Comparison of ENCODE assay signal across 13 cellular contexts in genomic region chr5:150144876-150145275, GRCh38. TPM values are rescaled to one million over a fixed set of nuclear protein-coding genes. Genes with fewer than 3 reads are reported as not detected.
DNase-seq lines count a peak whose midpoint lies in the region; ATAC-seq, FAIRE-seq and TF ChIP-seq lines count a peak whose summit lies in the region.
"Had no signal": no experiment of that assay in that cellular context is flagged by ENCODE, and none has a peak within 500 bp of the region (broad histone marks: within the 10 kb centered on the region; RNA-seq: fewer than 3 reads in every experiment).

No MANE protein-coding gene starts in this region.

- H3K56ac ChIP-seq in IMR-90 (ENCODE audit: extremely low read depth, insufficient read depth, low read length), result peak overlapping the region; percentile 71

- no peaks in the 10 kb centered on the region for H3K9me3 Mint-ChIP-seq in astrocyte (ENCODE audit: unreplicated experiment)
- no peaks in the 10 kb centered on the region for H3K9me3 Mint-ChIP-seq in activated naive CD4-positive, alpha-beta T cell treated with anti-CD3 and anti-CD28 coated beads for 36 hours

- H3K27ac ChIP-seq in IMR-90 (ENCODE audit: insufficient read depth, low read length) (peak overlapping the region; percentile 98), astrocyte (ENCODE audit: low read depth, low read length) (peak overlapping the region; percentile 99), mesodermal cell (ENCODE audit: low read depth, low read length, severe bottlenecking) (peak overlapping the region; percentile 99), thoracic aorta (peak overlapping the region; percentile 97)
- H3K27ac ChIP-seq: foreskin keratinocyte, VCaP had no signal

- FAIRE-seq in astrocyte (lab: Jason Lieb, UNC), result no peak

- H3K79me1 ChIP-seq in IMR-90 (ENCODE audit: low read depth in 1 of 2, low read length in 2 of 2), result peaks cover 16 to 80% of the 10 kb centered on the region in 2 experiments

- peak overlapping the region; percentile 75 for H3K9ac ChIP-seq in IMR-90 (ENCODE audit: low read depth, low read length)
- peak overlapping the region; percentile 84 for H3K9ac ChIP-seq in astrocyte (ENCODE audit: low read length)

- H3K4me1 Mint-ChIP-seq in astrocyte (ENCODE audit: low read depth, unreplicated experiment), result peaks cover 53% of the 10 kb centered on the region
- H3K4me1 Mint-ChIP-seq in activated naive CD4-positive, alpha-beta T cell treated with anti-CD3 and anti-CD28 coated beads for 36 hours (ENCODE audit: low read depth), result no peaks in the 10 kb centered on the region

- H3K9me1 ChIP-seq in IMR-90 (ENCODE audit: insufficient read depth, low read length), result peaks cover 35% of the 10 kb centered on the region

- peak; percentile 25; the same call in 1 of the 2 replicates for TF ChIP-seq POLR2A in IMR-90 (IDR thresholded peaks at IDR 0.05; ENCODE audit: low read depth, low read length)

- peak overlapping the region; percentile 24 for H3K4me3 Mint-ChIP-seq in astrocyte (ENCODE audit: unreplicated experiment)
- no peak overlapping the region for H3K4me3 Mint-ChIP-seq in activated naive CD4-positive, alpha-beta T cell treated with anti-CD3 and anti-CD28 coated beads for 36 hours

- H3K27me3 ChIP-seq in IMR-90 (ENCODE audit: control insufficient read depth, insufficient read depth, low read length), result no peaks in the 10 kb centered on the region
- H3K27me3 ChIP-seq in astrocyte (ENCODE audit: insufficient read depth, low read length), result no peaks in the 10 kb centered on the region
- no peaks in the 10 kb centered on the region for H3K27me3 ChIP-seq in thoracic aorta (replicated peaks; ENCODE audit: insufficient read depth)
- H3K27me3 ChIP-seq: foreskin keratinocyte, MG63 had no signal

- dilution Hi-C loops in IMR-90 (cut with HindIII; ENCODE audit: low sequenced_read_pairs, unreplicated experiment), result no loop called here

- no peaks in the 10 kb centered on the region for H3K9me3 ChIP-seq in IMR-90 (ENCODE audit: control insufficient read depth, insufficient read depth, low read length)
- no peaks in the 10 kb centered on the region for H3K9me3 ChIP-seq in astrocyte (ENCODE audit: insufficient read depth, low read depth, low read length)
- no peaks in the 10 kb centered on the region for H3K9me3 ChIP-seq in mesodermal cell (ENCODE audit: control insufficient read depth, low read length)
- no peaks in the 10 kb centered on the region for H3K9me3 ChIP-seq in thoracic aorta
- H3K9me3 ChIP-seq: MG63 had no signal

- peak overlapping the region; percentile 98 to 100 for H4K8ac ChIP-seq in IMR-90 (ENCODE audit: low read depth in 2 of 2, low read length in 2 of 2)

- TF ChIP-seq CTCF in IMR-90 (conservative IDR thresholded peaks at IDR 0.05; ENCODE audit: low read depth, low read length) (no peak), astrocyte (IDR thresholded peaks at IDR 0.05; ENCODE audit: insufficient read depth, low read depth, low read length) (no peak), thoracic aorta (IDR thresholded peaks at IDR 0.05) (no peak)

- peak overlapping the region; percentile 98 for H2BK5ac ChIP-seq in IMR-90 (ENCODE audit: low read depth, low read length, poor library complexity, severe bottlenecking)

- peak overlapping the region; percentile 83 for H3K23ac ChIP-seq in IMR-90 (ENCODE audit: low read depth, low read length)

- peak overlapping the region; percentile 8 for H2AK9ac ChIP-seq in IMR-90 (replicated peaks; ENCODE audit: low read depth, low read length, poor library complexity)

- H2AFZ ChIP-seq in IMR-90 (replicated peaks; ENCODE audit: low read length, poor library complexity), result no peak overlapping the region
- H2AFZ ChIP-seq in astrocyte (ENCODE audit: low read depth, low read length), result no peak overlapping the region

- H2BK120ac ChIP-seq in IMR-90 (ENCODE audit: low read depth, low read length), result peak overlapping the region; percentile 100

- H3K4me1 ChIP-seq in IMR-90 (ENCODE audit: control insufficient read depth, insufficient read depth, low read length), result peaks cover 61% of the 10 kb centered on the region
- peaks cover 62% of the 10 kb centered on the region for H3K4me1 ChIP-seq in astrocyte (ENCODE audit: insufficient read depth, low read length)
- H3K4me1 ChIP-seq in mesodermal cell (ENCODE audit: control insufficient read depth, insufficient read depth, low read length, poor library complexity, severe bottlenecking), result peaks cover 78% of the 10 kb centered on the region
- peaks cover 85 to 100% of the 10 kb centered on the region in 2 donors for H3K4me1 ChIP-seq in thoracic aorta (ENCODE audit: control insufficient read depth in 1 of 2, low read depth in 2 of 2)
- H3K4me1 ChIP-seq: foreskin keratinocyte had no signal

- H3K36me3 ChIP-seq in IMR-90 (ENCODE audit: control insufficient read depth, insufficient read depth, low read length), result peaks cover 31% of the 10 kb centered on the region
- peaks cover 4% of the 10 kb centered on the region for H3K36me3 ChIP-seq in astrocyte (ENCODE audit: insufficient read depth, low read length)
- peaks cover 22% of the 10 kb centered on the region for H3K36me3 ChIP-seq in mesodermal cell (ENCODE audit: control insufficient read depth, insufficient read depth, low read length)
- H3K36me3 ChIP-seq in thoracic aorta, result peaks cover 3% of the 10 kb centered on the region

- H3K4me3 ChIP-seq in IMR-90 (ENCODE audit: insufficient read depth, low read depth, low read length) (no peak overlapping the region), astrocyte (ENCODE audit: insufficient read depth, low read depth, low read length) (no peak overlapping the region), mesodermal cell (ENCODE audit: extremely low read depth, insufficient read depth, low read length, poor library complexity, severe bottlenecking) (no peak overlapping the region), thoracic aorta (peak overlapping the region; percentile 35)
- H3K4me3 ChIP-seq: MG63 had no signal

- peak overlapping the region; percentile 67 for H2BK20ac ChIP-seq in IMR-90 (ENCODE audit: low read depth, low read length)

- peaks cover 20% of the 10 kb centered on the region; the same call in 1 of the 2 replicates for H4K20me1 ChIP-seq in IMR-90 (ENCODE audit: insufficient read depth, low read length)
- H4K20me1 ChIP-seq in astrocyte (ENCODE audit: insufficient read depth, low read length), result peaks cover 4% of the 10 kb centered on the region

- H3K4ac ChIP-seq in IMR-90 (ENCODE audit: low read depth, low read length), result peak overlapping the region; percentile 100

- DNase-seq in IMR-90, result peak; percentile 21
- DNase-seq in astrocyte (ENCODE audit: low read depth), result no peak
- no peak for DNase-seq in thoracic aorta (ENCODE audit: low spot score)
- no peak for DNase-seq in NCI-H2171 (lab: John Stamatoyannopoulos, UW)
- DNase-seq in activated naive CD4-positive, alpha-beta T cell treated with anti-CD3 and anti-CD28 coated beads for 36 hours, result no peak
- DNase-seq: activated T-cell treated with anti-CD3 and anti-CD28 coated beads, Interleukin-2, amount 50 U/mL, for 48 hours; foreskin keratinocyte; MG63; NCI-H226 had no signal

- TF ChIP-seq RAD21 in IMR-90 (IDR thresholded peaks at IDR 0.05; ENCODE audit: low read length), result no peak

- CTCF ChIA-PET in IMR-90 (lab: Yijun Ruan, JAX), result interaction anchor here (0.8 to 1.4 kb wide), 2 partner anchors 17 to 23 kb away, joined by 3 read pairs; no protein-coding TSS in a partner anchor
- CTCF ChIA-PET in activated naive CD4-positive, alpha-beta T cell treated with anti-CD3 and anti-CD28 coated beads for 36 hours (lab: Charles Lee), result no interaction called here

- H4K91ac ChIP-seq in IMR-90 (ENCODE audit: insufficient read depth, low read depth, low read length), result peak overlapping the region; percentile 99

- H3K14ac ChIP-seq in IMR-90 (replicated peaks; ENCODE audit: low read depth, low read length), result peak overlapping the region; percentile 98

- H4K5ac ChIP-seq in IMR-90 (ENCODE audit: low read depth, low read length), result peak overlapping the region; percentile 91

- H3K79me2 ChIP-seq in astrocyte (ENCODE audit: insufficient read depth, low read length), result peaks cover 72% of the 10 kb centered on the region

- peaks cover 13% of the 10 kb centered on the region for H3K36me3 Mint-ChIP-seq in astrocyte (ENCODE audit: low read depth, unreplicated experiment)
- no peaks in the 10 kb centered on the region for H3K36me3 Mint-ChIP-seq in activated naive CD4-positive, alpha-beta T cell treated with anti-CD3 and anti-CD28 coated beads for 36 hours (ENCODE audit: low read depth)

- peak overlapping the region; percentile 59 for H3K4me2 ChIP-seq in IMR-90 (ENCODE audit: low read depth, low read length)
- no peak overlapping the region for H3K4me2 ChIP-seq in astrocyte (ENCODE audit: low read length)

- H3K27me3 Mint-ChIP-seq in astrocyte (ENCODE audit: low read depth, unreplicated experiment), result no peaks in the 10 kb centered on the region
- no peaks in the 10 kb centered on the region for H3K27me3 Mint-ChIP-seq in activated naive CD4-positive, alpha-beta T cell treated with anti-CD3 and anti-CD28 coated beads for 36 hours (ENCODE audit: low read depth)

- in situ Hi-C loops in IMR-90 (cut with MboI; ENCODE audit: low sequenced_read_pairs), result no loop called here

- H3K27ac Mint-ChIP-seq in astrocyte (ENCODE audit: unreplicated experiment), result peak overlapping the region; percentile 98
- no peak overlapping the region for H3K27ac Mint-ChIP-seq in activated naive CD4-positive, alpha-beta T cell treated with anti-CD3 and anti-CD28 coated beads for 36 hours

- no TSS peak for BruUV-seq in IMR-90 (replicated peaks; lab: Mats Ljungman, UMichigan)

- H2AK5ac ChIP-seq in IMR-90 (ENCODE audit: low read depth, low read length), result peak overlapping the region; percentile 99

- H2BK15ac ChIP-seq in IMR-90 (ENCODE audit: low read depth, low read length), result peak overlapping the region; percentile 64; the same call in 1 of the 3 replicates

- POLR2A ChIA-PET in IMR-90 (lab: Charles Lee; ENCODE audit: unreplicated experiment), result interaction anchor here (0.9 kb wide), 1 partner anchor 11 kb away, joined by 10 read pairs; the partner anchor contains the start of gene PDGFRB

- ATAC-seq in IMR-90 (ENCODE audit: low read depth) (no peak), thoracic aorta (ENCODE audit: insufficient number of reproducible peaks, low FRiP score, low read depth) (no peak), GM19397 (IDR thresholded peaks at IDR 0.05; ENCODE audit: unreplicated experiment) (no peak)
- ATAC-seq: foreskin keratinocyte had no signal

- intact Hi-C loops in IMR-90 (cut with micrococcal nuclease), result no loop called here
- intact Hi-C loops in activated naive CD4-positive, alpha-beta T cell treated with anti-CD3 and anti-CD28 coated beads for 36 hours (cut with micrococcal nuclease), result no loop called here

- WGBS in IMR-90 (ENCODE audit: extremely low coverage in 2 of 2, insufficient read length in 1 of 2), 2 experiments, result 14% methylated on average over 1 of the region's 4 CpGs; no CpG with 5 or more reads in 1 of the 2 experiments
- 25 to 45% methylated on average over 1 to 3 of the region's 4 CpGs for WGBS in mesodermal cell (ENCODE audit: insufficient coverage in 2 of 2), 2 experiments

- H3K18ac ChIP-seq in IMR-90 (ENCODE audit: low read depth, low read length), result peak overlapping the region; percentile 96

RNA-seq across cellular contexts. Expression of gene PDGFRB, which starts 10.8 kb away (rescaled TPM):
- 81.9 and 108 TPM in 2 replicates for total RNA-seq in IMR-90 (2012; rRNA removed)
- 122 and 124 TPM in 2 replicates for polyA plus RNA-seq in IMR-90 (2012; rRNA removed)
- 69.9 and 116 TPM in 2 replicates for polyA plus RNA-seq in IMR-90 (2012; cell fraction: cytosol; rRNA removed)
- polyA plus RNA-seq in IMR-90 (2012; cell fraction: nucleus; rRNA removed; ENCODE audit: low replicate concordance), result 238 and 330 TPM in 2 replicates
- total RNA-seq in astrocyte, result 78.8 and 96.6 TPM in 2 replicates
- 95.2 TPM for polyA plus RNA-seq in mesodermal cell (2013, experiment 1 of 2)
- 84.5 TPM for polyA plus RNA-seq in mesodermal cell (2013, experiment 2 of 2)
- 100 to 1,000 TPM; 362 to 421 TPM for total RNA-seq in thoracic aorta
- 1 to 10 TPM in 1 of 2 experiments, under 1 TPM in 1; 0.14 to 1.0 TPM for total RNA-seq in activated naive CD4-positive, alpha-beta T cell treated with anti-CD3 and anti-CD28 coated beads for 36 hours
- total RNA-seq: foreskin keratinocyte had no signal
- polyA plus RNA-seq: foreskin keratinocyte had no signal

RNA-seq across cellular contexts. Expression of gene CDX1, which starts 21.7 kb away (rescaled TPM):
- total RNA-seq in IMR-90 (2012; rRNA removed) (0.18 TPM in 1 of 2 replicates, not detected in the other), astrocyte (0.50 TPM in 1 of 2 replicates, not detected in the other), thoracic aorta (not detected)
- polyA plus RNA-seq in IMR-90 (2012; rRNA removed), result 0.22 and 0.24 TPM in 2 replicates
- 0.22 and 0.56 TPM in 2 replicates for polyA plus RNA-seq in IMR-90 (2012; cell fraction: cytosol; rRNA removed)
- 0.28 and 0.41 TPM in 2 replicates for polyA plus RNA-seq in IMR-90 (2012; cell fraction: nucleus; rRNA removed; ENCODE audit: low replicate concordance)
- 0.26 TPM for polyA plus RNA-seq in mesodermal cell (2013, experiment 1 of 2)
- polyA plus RNA-seq in mesodermal cell (2013, experiment 2 of 2), result 0.46 TPM
- total RNA-seq in activated naive CD4-positive, alpha-beta T cell treated with anti-CD3 and anti-CD28 coated beads for 36 hours, result not detected
- total RNA-seq: foreskin keratinocyte had no signal
- polyA plus RNA-seq: foreskin keratinocyte had no signal

RNA-seq across cellular contexts. Expression of gene SLC6A7, which starts 45.0 kb away (rescaled TPM):
- total RNA-seq in IMR-90 (2012; rRNA removed), result under 0.01 TPM in 1 of 2 replicates, not detected in the other
- not detected in 2 replicates for polyA plus RNA-seq in IMR-90 (2012; rRNA removed)
- 0.01 TPM in 1 of 2 replicates, not detected in the other for polyA plus RNA-seq in IMR-90 (2012; cell fraction: cytosol; rRNA removed)
- 0.08 and 0.16 TPM in 2 replicates for polyA plus RNA-seq in IMR-90 (2012; cell fraction: nucleus; rRNA removed; ENCODE audit: low replicate concordance)
- total RNA-seq in astrocyte, result not detected in 2 replicates
- not detected for polyA plus RNA-seq in mesodermal cell (2013, experiment 1 of 2)
- not detected for polyA plus RNA-seq in mesodermal cell (2013, experiment 2 of 2)
- total RNA-seq in thoracic aorta, result not detected
- not detected for total RNA-seq in activated naive CD4-positive, alpha-beta T cell treated with anti-CD3 and anti-CD28 coated beads for 36 hours
- total RNA-seq: foreskin keratinocyte, RPMI7951 had no signal
- polyA plus RNA-seq: foreskin keratinocyte had no signal

RNA-seq across cellular contexts. Expression of gene CSF1R, which starts 58.5 kb away (rescaled TPM):
- total RNA-seq in IMR-90 (2012; rRNA removed) (under 0.01 and 0.36 TPM in 2 replicates), astrocyte (1.4 and 1.6 TPM in 2 replicates), thoracic aorta (10 to 100 TPM; 76.3 to 98.6 TPM)
- polyA plus RNA-seq in IMR-90 (2012; rRNA removed), result 0.07 and 0.14 TPM in 2 replicates
- 0.03 and 0.08 TPM in 2 replicates for polyA plus RNA-seq in IMR-90 (2012; cell fraction: cytosol; rRNA removed)
- 0.33 and 0.72 TPM in 2 replicates for polyA plus RNA-seq in IMR-90 (2012; cell fraction: nucleus; rRNA removed; ENCODE audit: low replicate concordance)
- polyA plus RNA-seq in mesodermal cell (2013, experiment 1 of 2), result 0.15 TPM
- polyA plus RNA-seq in mesodermal cell (2013, experiment 2 of 2), result 0.25 TPM
- 1 to 10 TPM in 1 of 2 experiments, under 1 TPM in 1; 0.94 to 1.8 TPM for total RNA-seq in activated naive CD4-positive, alpha-beta T cell treated with anti-CD3 and anti-CD28 coated beads for 36 hours
- total RNA-seq: foreskin keratinocyte had no signal

Comparison
In these comparisons a context has a peak if more than half of its experiments do, and no peak if none do; other contexts are left out.
1. RNA of gene PDGFRB, which starts 10.8 kb away (total RNA-seq): 362 to 421 TPM in thoracic aorta, 81.9 to 108 TPM in IMR-90 and 78.8 to 96.6 TPM in astrocyte; 0.14 to 1.0 TPM in activated naive CD4-positive, alpha-beta T cell treated with anti-CD3 and anti-CD28 coated beads for 36 hours; every median in the first group is over 10 times any median in the second.
2. Peak in every context shown above with its lines, with median percentiles within 50 percentile points of each other: H3K27ac ChIP-seq.